In genomic region chr7:138243430-138243829, GRCh38 we compare ENCODE assay signal across 10 cellular contexts.
A peak's percentile ranks its signal among the peaks of the same experiment; 100 is the strongest.
DNase-seq lines count a peak whose midpoint lies in the region; ATAC-seq and TF ChIP-seq lines count a peak whose summit lies in the region.
"Had no signal": no experiment of that assay in that cellular context is flagged by ENCODE, and none has a peak within 500 bp of the region (broad histone marks: within the 10 kb centered on the region; RNA-seq: fewer than 3 reads in every experiment).

No MANE protein-coding gene starts in this region.

- peaks cover 13% of the 10 kb centered on the region for H3K36me3 Mint-ChIP-seq in endodermal cell (ENCODE audit: low read depth)
- H3K36me3 Mint-ChIP-seq in neural crest cell (ENCODE audit: low read depth), result peaks cover 10% of the 10 kb centered on the region

- 0 to 2% methylated on average over 1 to 5 of the region's 5 CpGs for WGBS in endodermal cell (ENCODE audit: insufficient coverage in 1 of 2, insufficient read length in 1 of 2), 2 experiments

- no peaks in the 10 kb centered on the region for H3K27me3 Mint-ChIP-seq in endodermal cell (ENCODE audit: insufficient read depth)
- no peaks in the 10 kb centered on the region for H3K27me3 Mint-ChIP-seq in neural crest cell (ENCODE audit: low read depth)

- POLR2A ChIA-PET in HEK293 (lab: Yijun Ruan, JAX), result no interaction called here

- DNase-seq in NCI-H510A treated with DMSO at 0.1 percent for 48 hours (lab: John Stamatoyannopoulos, UW), result peak; percentile 81
- DNase-seq in endodermal cell, result peak; percentile 91
- peak; percentile 42 for DNase-seq in neural crest cell (ENCODE audit: low read depth, low spot score)
- no peak for DNase-seq in SJCRH30
- no peak for DNase-seq in coronary artery (ENCODE audit: low spot score)
- DNase-seq in NCI-H1105 treated with DMSO at 0.1 percent for 48 hours (lab: John Stamatoyannopoulos, UW), result no peak
- DNase-seq: activated T-cell treated with anti-CD3 and anti-CD28 coated beads, Interleukin-2, amount 50 U/mL, for 4 hours had no signal

- H3K4me1 ChIP-seq in HEK293 (ENCODE audit: control insufficient read depth, insufficient read depth, low read length) (no peaks in the 10 kb centered on the region), endodermal cell (ENCODE audit: control insufficient read depth, insufficient read depth, low read length) (peaks cover 15% of the 10 kb centered on the region), SJCRH30 (no peaks in the 10 kb centered on the region)

- H3K27me3 ChIP-seq in endodermal cell (ENCODE audit: control insufficient read depth, insufficient read depth, low read length, poor library complexity, severe bottlenecking), result no peaks in the 10 kb centered on the region
- H3K27me3 ChIP-seq in SJCRH30, result no peaks in the 10 kb centered on the region

- H3K36me3 ChIP-seq in HEK293 (ENCODE audit: control insufficient read depth in 2 of 2, insufficient read depth in 1 of 2, low read length in 2 of 2) (no peaks in the 10 kb centered on the region), endodermal cell (ENCODE audit: control insufficient read depth, insufficient read depth, low read length) (no peaks in the 10 kb centered on the region), SJCRH30 (no peaks in the 10 kb centered on the region)

- H3K4me3 ChIP-seq in HEK293 (ENCODE audit: low read depth, low read length) (no peak overlapping the region), endodermal cell (ENCODE audit: low read length) (peak overlapping the region; percentile 65), SJCRH30 (no peak overlapping the region), coronary artery (no peak overlapping the region)

- no peak overlapping the region for H3K27ac ChIP-seq in HEK293 (ENCODE audit: extremely low read depth, low read depth, low read length)
- H3K27ac ChIP-seq in endodermal cell (ENCODE audit: low read depth, low read length), result peak overlapping the region; percentile 95
- H3K27ac ChIP-seq in SJCRH30, result no peak overlapping the region
- H3K27ac ChIP-seq in coronary artery, result no peak overlapping the region

- H3K4me3 Mint-ChIP-seq in endodermal cell, result peak overlapping the region; percentile 36
- H3K4me3 Mint-ChIP-seq in neural crest cell, result peak overlapping the region; percentile 86
- H3K4me3 Mint-ChIP-seq: activated T-cell treated with anti-CD3 and anti-CD28 coated beads, Interleukin-2, amount 50 U/mL, for 4 hours; T-helper 1 cell treated with Interleukin-12 subunit alpha and Interleukin-12 subunit beta and Interleukin-4 antibody, amounts not matched to agents 30 μg/mL and 1 μg/mL, for 36 hours had no signal

- peak overlapping the region; percentile 90 for H3K27ac Mint-ChIP-seq in endodermal cell
- H3K27ac Mint-ChIP-seq in neural crest cell (ENCODE audit: unreplicated experiment), result peak overlapping the region; percentile 96
- H3K27ac Mint-ChIP-seq: T-helper 1 cell treated with Interleukin-12 subunit alpha and Interleukin-12 subunit beta and Interleukin-4 antibody, amounts not matched to agents 30 μg/mL and 1 μg/mL, for 36 hours had no signal

- ATAC-seq in GM19351 (IDR thresholded peaks at IDR 0.05; ENCODE audit: unreplicated experiment), result no peak
- ATAC-seq: activated T-cell treated with anti-CD3 and anti-CD28 coated beads, Interleukin-2, amount 50 U/mL, for 4 hours had no signal

- CTCF ChIA-PET in HEK293 (lab: Yijun Ruan, JAX), result no interaction called here

- H3K4me1 Mint-ChIP-seq in endodermal cell, result peaks cover 34% of the 10 kb centered on the region
- peaks cover 48% of the 10 kb centered on the region for H3K4me1 Mint-ChIP-seq in neural crest cell

- no peak overlapping the region for H3K9ac ChIP-seq in endodermal cell (ENCODE audit: extremely low read depth, low read length, poor library complexity, severe bottlenecking)

- no peak for TF ChIP-seq CTCF in HEK293 (tag by site-specific recombination; IDR thresholded peaks at IDR 0.05)
- no peak for TF ChIP-seq CTCF in endodermal cell (conservative IDR thresholded peaks at IDR 0.05)
- TF ChIP-seq CTCF in neural crest cell (conservative IDR thresholded peaks at IDR 0.05), result no peak
- no peak for TF ChIP-seq CTCF in coronary artery (IDR thresholded peaks at IDR 0.05)

- H3K9me3 ChIP-seq in HEK293 (ENCODE audit: control insufficient read depth, insufficient read depth, low read depth, low read length) (no peaks in the 10 kb centered on the region), endodermal cell (ENCODE audit: control insufficient read depth, low read length) (peaks cover 58% of the 10 kb centered on the region), SJCRH30 (replicated peaks) (no peaks in the 10 kb centered on the region)

- peaks cover 31% of the 10 kb centered on the region for H3K9me3 Mint-ChIP-seq in endodermal cell
- peaks cover 9% of the 10 kb centered on the region for H3K9me3 Mint-ChIP-seq in neural crest cell

TF ChIP-seq in HEK293, 187 proteins besides CTCF, POLR2A, EP300 and RAD21:
- TF ChIP-seq ZNF157 (tag by site-specific recombination; IDR thresholded peaks at IDR 0.05) (no peak), TRIM28 (IDR thresholded peaks at IDR 0.05; ENCODE audit: borderline replicate concordance, low read length) (peak; percentile 82), GLI2 (tag by site-specific recombination; IDR thresholded peaks at IDR 0.05; ENCODE audit: borderline replicate concordance, low read depth) (no peak)

Comparison
In these comparisons a context has a peak if more than half of its experiments do, and no peak if none do; other contexts are left out.
1. DNase-seq: peak in NCI-H510A treated with DMSO at 0.1 percent for 48 hours (single experiment), endodermal cell (single experiment) and neural crest cell (single experiment); none in SJCRH30 (0 of 2), coronary artery (single experiment) and NCI-H1105 treated with DMSO at 0.1 percent for 48 hours (single experiment).